ENCODE assay signal across 1 cellular context in genomic region chr2:39436592-39437521, GRCh38.
A peak's percentile ranks its signal among the peaks of the same experiment; 100 is the strongest.
TF ChIP-seq lines count a peak whose summit lies in the region.

Gene MAP4K3 (minus strand): TSS chr2:39437285. CDS start chr2:39436987, 298 bp downstream.

TF ChIP-seq in K562, 482 proteins besides CTCF, POLR2A, EP300 and RAD21 (continued from another document and continues in another):
- no peak for TF ChIP-seq ZBTB12 (CRISPR knock-in tag; IDR thresholded peaks at IDR 0.05)
- no peak for TF ChIP-seq SRSF3 (IDR thresholded peaks at IDR 0.05; ENCODE audit: insufficient read depth, low read length)
- no peak for TF ChIP-seq STAT5B (CRISPR knock-in tag; IDR thresholded peaks at IDR 0.05)
- TF ChIP-seq TAF9B (IDR thresholded peaks at IDR 0.05; ENCODE audit: partially characterized antibody), result no peak
- peak; percentile 31 for TF ChIP-seq HNRNPK (IDR thresholded peaks at IDR 0.05; ENCODE audit: low read depth, low read length, poor library complexity, severe bottlenecking)
- no peak for TF ChIP-seq NCOA2 (IDR thresholded peaks at IDR 0.05; ENCODE audit: partially characterized antibody in 2 of 2)
- no peak for TF ChIP-seq ZNF212 (CRISPR knock-in tag; IDR thresholded peaks at IDR 0.05)
- no peak for TF ChIP-seq SMARCA5 (IDR thresholded peaks at IDR 0.05)
- no peak for TF ChIP-seq FOXA1 (IDR thresholded peaks at IDR 0.05; ENCODE audit: borderline replicate concordance)
- no peak for TF ChIP-seq ARNT (IDR thresholded peaks at IDR 0.05)
- TF ChIP-seq ZNF830 (CRISPR knock-in tag; IDR thresholded peaks at IDR 0.05), result no peak
- TF ChIP-seq ZNF263 (CRISPR knock-in tag; IDR thresholded peaks at IDR 0.05; ENCODE audit: borderline replicate concordance), result peak; percentile 97
- TF ChIP-seq NFATC3 (IDR thresholded peaks at IDR 0.05), result no peak
- TF ChIP-seq CREB1 (IDR thresholded peaks at IDR 0.05), result peak; percentile 15; the same call in 1 of the 2 replicates
- 0 out of 2 replicates have a peak, but pooled peaks have one; percentile 34 for TF ChIP-seq CREB1 (CRISPR knock-in tag; IDR thresholded peaks at IDR 0.05)
- TF ChIP-seq KDM1A (IDR thresholded peaks at IDR 0.05), result no peak
- peak; percentile 35; the same call in 1 of the 2 replicates for TF ChIP-seq ZNF589 (CRISPR knock-in tag; IDR thresholded peaks at IDR 0.05; ENCODE audit: low read depth)
- 0 out of 2 replicates have a peak, but pooled peaks have one; percentile 1 for TF ChIP-seq SRSF1 (IDR thresholded peaks at IDR 0.05; ENCODE audit: low read depth, low read length)
- TF ChIP-seq ZNF274 (IDR thresholded peaks at IDR 0.05; ENCODE audit: borderline replicate concordance, low read depth, low read length), result no peak
- no peak for TF ChIP-seq ZNF655 (CRISPR knock-in tag; IDR thresholded peaks at IDR 0.05)
- TF ChIP-seq LCOR (CRISPR knock-in tag; IDR thresholded peaks at IDR 0.05), result no peak
- no peak for TF ChIP-seq ZNF354B (CRISPR knock-in tag; IDR thresholded peaks at IDR 0.05)
- peak; percentile 63 for TF ChIP-seq CHD1 (IDR thresholded peaks at IDR 0.05; ENCODE audit: low read length)
- TF ChIP-seq RFX5 (IDR thresholded peaks at IDR 0.05; ENCODE audit: low read depth, low read length), result no peak
- TF ChIP-seq PRDM10 (IDR thresholded peaks at IDR 0.05; ENCODE audit: partially characterized antibody), result peak; percentile 72
- TF ChIP-seq ARID1B (IDR thresholded peaks at IDR 0.05), result no peak
- no peak for TF ChIP-seq MCM3 (IDR thresholded peaks at IDR 0.05)
- no peak for TF ChIP-seq ZNF449 (CRISPR knock-in tag; IDR thresholded peaks at IDR 0.05)
- TF ChIP-seq IFI16 (CRISPR knock-in tag; IDR thresholded peaks at IDR 0.05), result no peak
- TF ChIP-seq MXD1 (CRISPR knock-in tag; IDR thresholded peaks at IDR 0.05; ENCODE audit: borderline replicate concordance, poor library complexity, severe bottlenecking), result no peak
- no peak for TF ChIP-seq STAT5A (IDR thresholded peaks at IDR 0.05; ENCODE audit: borderline replicate concordance, low read length)
- peak; percentile 58; the same call in 1 of the 2 replicates for TF ChIP-seq PML (IDR thresholded peaks at IDR 0.05; ENCODE audit: low read length)
- no peak; the same call in 1 of the 2 replicates for TF ChIP-seq JUND (IDR thresholded peaks at IDR 0.05; ENCODE audit: borderline replicate concordance, low read depth, low read length)
- no peak; the same call in 2 of the 3 replicates for TF ChIP-seq JUND (tag; IDR thresholded peaks at IDR 0.05; ENCODE audit: borderline replicate concordance, low read depth, low read length)
- no peak for TF ChIP-seq JUNB (CRISPR knock-in tag; conservative IDR thresholded peaks at IDR 0.05)
- no peak for TF ChIP-seq ZNF318 (IDR thresholded peaks at IDR 0.05; ENCODE audit: borderline replicate concordance in 1 of 2, low read depth in 1 of 2)
- TF ChIP-seq KLF13 (tag; IDR thresholded peaks at IDR 0.05; ENCODE audit: borderline replicate concordance, low read depth), result 0 out of 2 replicates have a peak, but pooled peaks have one; percentile 22
- no peak for TF ChIP-seq ZNF134 (CRISPR knock-in tag; conservative IDR thresholded peaks at IDR 0.05)
- peak; percentile 79 for TF ChIP-seq ELF1 (tag; IDR thresholded peaks at IDR 0.05)
